1 cellular context compared by ENCODE assay signal in genomic region chr9:84953252-84953773, GRCh38.
TF ChIP-seq lines count a peak whose summit lies in the region.

No MANE protein-coding gene starts in this region.

TF ChIP-seq in GM23338, 12 proteins besides CTCF, POLR2A, EP300 and RAD21 (continued from another document):
- TF ChIP-seq, protein P1, sequence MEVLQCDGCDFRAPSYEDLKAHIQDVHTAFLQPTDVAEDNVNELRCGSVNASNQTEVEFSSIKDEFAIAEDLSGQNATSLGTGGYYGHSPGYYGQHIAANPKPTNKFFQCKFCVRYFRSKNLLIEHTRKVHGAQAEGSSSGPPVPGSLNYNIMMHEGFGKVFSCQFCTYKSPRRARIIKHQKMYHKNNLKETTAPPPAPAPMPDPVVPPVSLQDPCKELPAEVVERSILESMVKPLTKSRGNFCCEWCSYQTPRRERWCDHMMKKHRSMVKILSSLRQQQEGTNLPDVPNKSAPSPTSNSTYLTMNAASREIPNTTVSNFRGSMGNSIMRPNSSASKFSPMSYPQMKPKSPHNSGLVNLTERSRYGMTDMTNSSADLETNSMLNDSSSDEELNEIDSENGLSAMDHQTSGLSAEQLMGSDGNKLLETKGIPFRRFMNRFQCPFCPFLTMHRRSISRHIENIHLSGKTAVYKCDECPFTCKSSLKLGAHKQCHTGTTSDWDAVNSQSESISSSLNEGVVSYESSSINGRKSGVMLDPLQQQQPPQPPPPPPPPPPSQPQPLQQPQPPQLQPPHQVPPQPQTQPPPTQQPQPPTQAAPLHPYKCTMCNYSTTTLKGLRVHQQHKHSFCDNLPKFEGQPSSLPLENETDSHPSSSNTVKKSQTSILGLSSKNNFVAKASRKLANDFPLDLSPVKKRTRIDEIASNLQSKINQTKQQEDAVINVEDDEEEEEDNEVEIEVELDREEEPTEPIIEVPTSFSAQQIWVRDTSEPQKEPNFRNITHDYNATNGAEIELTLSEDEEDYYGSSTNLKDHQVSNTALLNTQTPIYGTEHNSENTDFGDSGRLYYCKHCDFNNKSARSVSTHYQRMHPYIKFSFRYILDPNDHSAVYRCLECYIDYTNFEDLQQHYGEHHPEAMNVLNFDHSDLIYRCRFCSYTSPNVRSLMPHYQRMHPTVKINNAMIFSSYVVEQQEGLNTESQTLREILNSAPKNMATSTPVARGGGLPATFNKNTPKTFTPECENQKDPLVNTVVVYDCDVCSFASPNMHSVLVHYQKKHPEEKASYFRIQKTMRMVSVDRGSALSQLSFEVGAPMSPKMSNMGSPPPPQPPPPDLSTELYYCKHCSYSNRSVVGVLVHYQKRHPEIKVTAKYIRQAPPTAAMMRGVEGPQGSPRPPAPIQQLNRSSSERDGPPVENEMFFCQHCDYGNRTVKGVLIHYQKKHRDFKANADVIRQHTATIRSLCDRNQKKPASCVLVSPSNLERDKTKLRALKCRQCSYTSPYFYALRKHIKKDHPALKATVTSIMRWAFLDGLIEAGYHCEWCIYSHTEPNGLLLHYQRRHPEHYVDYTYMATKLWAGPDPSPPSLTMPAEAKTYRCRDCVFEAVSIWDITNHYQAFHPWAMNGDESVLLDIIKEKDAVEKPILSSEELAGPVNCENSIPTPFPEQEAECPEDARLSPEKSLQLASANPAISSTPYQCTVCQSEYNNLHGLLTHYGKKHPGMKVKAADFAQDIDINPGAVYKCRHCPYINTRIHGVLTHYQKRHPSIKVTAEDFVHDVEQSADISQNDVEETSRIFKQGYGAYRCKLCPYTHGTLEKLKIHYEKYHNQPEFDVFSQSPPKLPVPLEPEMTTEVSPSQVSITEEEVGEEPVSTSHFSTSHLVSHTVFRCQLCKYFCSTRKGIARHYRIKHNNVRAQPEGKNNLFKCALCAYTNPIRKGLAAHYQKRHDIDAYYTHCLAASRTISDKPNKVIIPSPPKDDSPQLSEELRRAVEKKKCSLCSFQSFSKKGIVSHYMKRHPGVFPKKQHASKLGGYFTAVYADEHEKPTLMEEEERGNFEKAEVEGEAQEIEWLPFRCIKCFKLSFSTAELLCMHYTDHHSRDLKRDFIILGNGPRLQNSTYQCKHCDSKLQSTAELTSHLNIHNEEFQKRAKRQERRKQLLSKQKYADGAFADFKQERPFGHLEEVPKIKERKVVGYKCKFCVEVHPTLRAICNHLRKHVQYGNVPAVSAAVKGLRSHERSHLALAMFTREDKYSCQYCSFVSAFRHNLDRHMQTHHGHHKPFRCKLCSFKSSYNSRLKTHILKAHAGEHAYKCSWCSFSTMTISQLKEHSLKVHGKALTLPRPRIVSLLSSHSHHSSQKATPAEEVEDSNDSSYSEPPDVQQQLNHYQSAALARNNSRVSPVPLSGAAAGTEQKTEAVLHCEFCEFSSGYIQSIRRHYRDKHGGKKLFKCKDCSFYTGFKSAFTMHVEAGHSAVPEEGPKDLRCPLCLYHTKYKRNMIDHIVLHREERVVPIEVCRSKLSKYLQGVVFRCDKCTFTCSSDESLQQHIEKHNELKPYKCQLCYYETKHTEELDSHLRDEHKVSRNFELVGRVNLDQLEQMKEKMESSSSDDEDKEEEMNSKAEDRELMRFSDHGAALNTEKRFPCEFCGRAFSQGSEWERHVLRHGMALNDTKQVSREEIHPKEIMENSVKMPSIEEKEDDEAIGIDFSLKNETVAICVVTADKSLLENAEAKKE (CRISPR knock-in tag; IDR thresholded peaks at IDR 0.05), result no peak
- no peak for TF ChIP-seq ZNF114 (CRISPR knock-in tag; IDR thresholded peaks at IDR 0.05)
- TF ChIP-seq, protein P2, sequence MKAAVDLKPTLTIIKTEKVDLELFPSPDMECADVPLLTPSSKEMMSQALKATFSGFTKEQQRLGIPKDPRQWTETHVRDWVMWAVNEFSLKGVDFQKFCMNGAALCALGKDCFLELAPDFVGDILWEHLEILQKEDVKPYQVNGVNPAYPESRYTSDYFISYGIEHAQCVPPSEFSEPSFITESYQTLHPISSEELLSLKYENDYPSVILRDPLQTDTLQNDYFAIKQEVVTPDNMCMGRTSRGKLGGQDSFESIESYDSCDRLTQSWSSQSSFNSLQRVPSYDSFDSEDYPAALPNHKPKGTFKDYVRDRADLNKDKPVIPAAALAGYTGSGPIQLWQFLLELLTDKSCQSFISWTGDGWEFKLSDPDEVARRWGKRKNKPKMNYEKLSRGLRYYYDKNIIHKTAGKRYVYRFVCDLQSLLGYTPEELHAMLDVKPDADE (IDR thresholded peaks at IDR 0.05), result no peak
- TF ChIP-seq STAT1 (IDR thresholded peaks at IDR 0.05; ENCODE audit: unreplicated experiment), result no peak
TF ChIP-seq in GM23338: peak in this region for 0.
